1 cellular context compared by ENCODE assay signal in genomic region chr11:65207918-65208784, GRCh38.
TF ChIP-seq lines count a peak whose summit lies in the region.

No MANE protein-coding gene starts in this region.

TF ChIP-seq in HEK293, 187 proteins besides CTCF, POLR2A, EP300 and RAD21 (continued from another document):
- TF ChIP-seq ZNF48 (tag by site-specific recombination; IDR thresholded peaks at IDR 0.05) (no peak), SP7 (tag by site-specific recombination; IDR thresholded peaks at IDR 0.05) (no peak)
